In genomic region chr2:216665717-216666116, GRCh38 we compare ENCODE assay signal across 12 cellular contexts. TPM values are rescaled to one million over a fixed set of nuclear protein-coding genes. Genes with fewer than 3 reads are reported as not detected.
DNase-seq lines count a peak whose midpoint lies in the region; ATAC-seq and TF ChIP-seq lines count a peak whose summit lies in the region.
"Had no signal": no experiment of that assay in that cellular context is flagged by ENCODE, and none has a peak within 500 bp of the region (broad histone marks: within the 10 kb centered on the region; RNA-seq: fewer than 3 reads in every experiment).

No MANE protein-coding gene starts in this region.

- H4K91ac ChIP-seq in trophoblast cell (ENCODE audit: low read depth, low read length): peak overlapping the region; percentile 60

- no peaks in the 10 kb centered on the region for H3K79me2 ChIP-seq in trophoblast cell (ENCODE audit: control insufficient read depth, insufficient read depth, low read length, poor library complexity)

- H4K12ac ChIP-seq in trophoblast cell (ENCODE audit: low read depth, low read length): no peak overlapping the region

- H3K4me3 ChIP-seq in heart right ventricle: peak overlapping the region in 1 of 10 donors; percentile 6
- no peak overlapping the region for H3K4me3 ChIP-seq in trophoblast cell (ENCODE audit: low read depth, low read length)
- no peak overlapping the region for H3K4me3 ChIP-seq in WERI-Rb-1 (ENCODE audit: low read depth, low read length)
- H3K4me3 ChIP-seq: K562 had no signal

- H3K4me2 ChIP-seq in trophoblast cell (ENCODE audit: low read length): peak overlapping the region; percentile 26

- ATAC-seq in heart right ventricle (peak in 6 of 8 donors; percentile 2 to 39 (median 23)), HG02870 (IDR thresholded peaks at IDR 0.05; ENCODE audit: unreplicated experiment) (no peak)
- ATAC-seq: stimulated activated effector memory CD8-positive, alpha-beta T cell treated with anti-CD3 and anti-CD28 coated beads, Interleukin-12 subunit alpha, Interleukin-12 subunit beta, amount 100 ng/mL, for 72 hours had no signal

- peak overlapping the region; percentile 68 for H2BK5ac ChIP-seq in trophoblast cell (ENCODE audit: low read depth, low read length, poor library complexity)

- peak overlapping the region; percentile 55 for H2BK120ac ChIP-seq in trophoblast cell (ENCODE audit: insufficient read depth, low read length, poor library complexity)

- no peak overlapping the region for H3K9ac ChIP-seq in trophoblast cell (ENCODE audit: low read length)

- H2AK5ac ChIP-seq in trophoblast cell (ENCODE audit: low read length): no peak overlapping the region

- H2BK12ac ChIP-seq in trophoblast cell (ENCODE audit: low read length): peak overlapping the region; percentile 61

- peak overlapping the region; percentile 98 for H3K27ac ChIP-seq in RWPE1
- peak overlapping the region in 2 of 10 donors; percentile 30 for H3K27ac ChIP-seq in heart right ventricle
- peak overlapping the region; percentile 91 for H3K27ac ChIP-seq in trophoblast cell (ENCODE audit: low read depth, low read length)
- no peak overlapping the region for H3K27ac ChIP-seq in WERI-Rb-1

- H3K79me1 ChIP-seq in trophoblast cell (ENCODE audit: low read length): peaks cover 5% of the 10 kb centered on the region

- no peak overlapping the region for H3K23ac ChIP-seq in trophoblast cell (ENCODE audit: low read length)

- H4K8ac ChIP-seq in trophoblast cell (ENCODE audit: low read depth, low read length): peak overlapping the region; percentile 48

- H3K4me1 ChIP-seq in heart right ventricle (peaks cover 0 to 22% (median 20%) of the 10 kb centered on the region in 9 donors), trophoblast cell (ENCODE audit: control insufficient read depth in 1 of 2, insufficient read depth in 2 of 2, low read length in 2 of 2) (peaks cover 15 to 25% of the 10 kb centered on the region in 2 experiments)

- peak in 2 of 3 experiments; percentile 74 to 86 for DNase-seq in NCI-H1417 (lab: John Stamatoyannopoulos, UW)
- peak; percentile 72 for DNase-seq in RWPE1 (ENCODE audit: low spot score)
- DNase-seq in heart right ventricle: no peak
- DNase-seq in trophoblast cell: peak in 1 of 2 donors; percentile 20
- no peak for DNase-seq in COLO668 (lab: John Stamatoyannopoulos, UW; ENCODE audit: unreplicated experiment)
- no peak for DNase-seq in midbrain (lab: John Stamatoyannopoulos, UW)
- DNase-seq in WERI-Rb-1: no peak
- DNase-seq: foreskin melanocyte, NCI-H774 had no signal

- H3K9me3 ChIP-seq in heart right ventricle (no peaks in the 10 kb centered on the region), trophoblast cell (ENCODE audit: insufficient read depth, low read depth, low read length) (peaks cover 2% of the 10 kb centered on the region), WERI-Rb-1 (ENCODE audit: severe bottlenecking) (no peaks in the 10 kb centered on the region)

- peak overlapping the region; percentile 3 for H2AFZ ChIP-seq in trophoblast cell (ENCODE audit: insufficient read depth, low read length, poor library complexity)

- POLR2A ChIA-PET in RWPE1 (lab: Yijun Ruan, JAX; ENCODE audit: low non-redundant PET): interaction anchor here (1.2 kb wide), 1 partner anchor 168 kb away, joined by 6 read pairs; the partner anchor contains the start of gene RPL37A

- TF ChIP-seq CTCF in RWPE1 (conservative IDR thresholded peaks at IDR 0.05; ENCODE audit: low read depth) (no peak), heart right ventricle (IDR thresholded peaks at IDR 0.05) (no peak), WERI-Rb-1 (IDR thresholded peaks at IDR 0.05; ENCODE audit: low read depth, low read length) (no peak)

- intact Hi-C loops in heart right ventricle (cut with DNase I): loop anchor here (1.0 to 10.0 kb wide), 5 partner anchors 51 to 631 kb away; no protein-coding TSS in a partner anchor

- peaks cover 0 to 31% (median 0%) of the 10 kb centered on the region in 9 donors for H3K36me3 ChIP-seq in heart right ventricle
- H3K36me3 ChIP-seq in trophoblast cell (ENCODE audit: control insufficient read depth in 1 of 2, insufficient read depth in 2 of 2, low read length in 2 of 2): peaks cover 23 to 26% of the 10 kb centered on the region in 2 experiments
- H3K36me3 ChIP-seq in WERI-Rb-1: no peaks in the 10 kb centered on the region

- H3K4ac ChIP-seq in trophoblast cell (ENCODE audit: low read depth, low read length): peak overlapping the region; percentile 10

- H3K14ac ChIP-seq in trophoblast cell (ENCODE audit: low read length): no peak overlapping the region

- H3K18ac ChIP-seq in trophoblast cell (ENCODE audit: low read length): peak overlapping the region; percentile 54

- WGBS in heart right ventricle, 2 donors: 35 to 42% methylated on average over 12 of the region's 12 CpGs
- no CpG with 5 or more reads among the region's 12 CpGs for WGBS in trophoblast cell (ENCODE audit: extremely low coverage, insufficient coverage, insufficient read length)

- CTCF ChIA-PET in RWPE1 (lab: Yijun Ruan, JAX): interaction anchor here (0.6 to 3.6 kb wide), 10 partner anchors 12 to 1529 kb away, joined by 3 to 63 read pairs (median 5); no protein-coding TSS in a partner anchor

- H3K27me3 ChIP-seq in heart right ventricle (no peaks in the 10 kb centered on the region), trophoblast cell (ENCODE audit: insufficient read depth, low read length) (no peaks in the 10 kb centered on the region), WERI-Rb-1 (ENCODE audit: insufficient read depth, low read depth, severe bottlenecking) (no peaks in the 10 kb centered on the region)

RNA-seq across cellular contexts. Expression of gene IGFBP5, which starts 29.6 kb away (rescaled TPM):
- total RNA-seq in heart right ventricle: 100 to 1,000 TPM; 107 to 267 (median 162) TPM
- polyA plus RNA-seq in heart right ventricle: 10 to 100 TPM; 67.1 to 70.6 TPM
- 356 and 375 TPM in 2 replicates for polyA plus RNA-seq in trophoblast cell (2013)

RNA-seq across cellular contexts. Expression of gene IGFBP2, which starts 32.5 kb away (rescaled TPM):
- total RNA-seq in heart right ventricle: 100 to 1,000 TPM in 6 of 10 donors, 10 to 100 TPM in 4; 26.0 to 361 (median 109) TPM
- polyA plus RNA-seq in heart right ventricle: 100 to 1,000 TPM in 1 of 2 donors, 10 to 100 TPM in 1; 75.4 to 171 TPM
- polyA plus RNA-seq in trophoblast cell (2013): 654 and 672 TPM in 2 replicates
- polyA plus RNA-seq: K562 had no signal

Comparison
In these comparisons a context has a peak if more than half of its experiments do, and no peak if none do; other contexts are left out.
1. DNase-seq: peak in NCI-H1417 (2 of 3) and RWPE1 (single experiment); none in heart right ventricle (0 of 2), COLO668 (single experiment), midbrain (single experiment) and WERI-Rb-1 (single experiment).